1 cellular context compared by ENCODE assay signal in the genomic region with DNA sequence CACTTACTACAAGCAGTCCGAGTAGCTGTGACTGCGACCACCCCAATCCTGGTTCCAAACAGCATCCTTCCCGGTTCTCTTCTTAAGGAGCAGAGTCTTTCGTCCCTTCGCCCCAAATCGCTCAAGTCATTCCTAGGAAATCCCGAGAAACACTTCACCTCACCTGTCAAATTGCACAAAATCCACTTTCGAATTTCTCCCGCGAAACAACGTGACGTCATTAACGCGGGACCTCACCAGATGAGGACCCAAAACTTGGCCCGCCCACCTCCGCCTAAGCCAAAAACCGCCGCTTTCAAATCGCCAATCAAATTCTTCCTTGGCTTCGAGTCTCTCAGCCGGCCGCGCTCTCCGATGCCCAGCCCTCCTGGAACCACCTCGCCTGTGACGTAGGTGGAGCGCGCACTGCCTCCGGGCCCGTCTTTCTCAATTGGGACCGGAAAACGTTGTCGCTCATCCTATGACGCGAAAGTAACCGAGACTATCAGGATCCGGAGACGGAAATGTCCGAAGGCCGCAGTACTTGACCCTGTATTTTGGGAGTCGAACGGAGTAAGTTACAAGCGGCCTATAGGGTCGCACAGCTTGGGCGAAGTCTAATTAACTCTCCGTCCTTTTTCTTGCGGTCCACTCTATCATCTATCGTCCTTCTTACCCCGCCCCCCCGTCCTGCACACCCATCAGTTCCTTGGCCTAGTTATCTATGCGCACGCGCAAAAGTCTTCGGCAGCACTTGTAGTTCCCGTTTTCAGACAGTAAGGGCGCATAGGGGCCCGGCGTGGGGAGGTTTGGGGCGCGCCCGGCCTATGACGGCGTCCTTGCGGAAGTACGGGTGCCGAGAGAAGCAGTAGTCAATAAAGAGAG.
TF ChIP-seq lines count a peak whose summit lies in the region.

TSS of gene LARP7 (plus strand) at position 456 of the 864 bp plus-strand sequence. CDS start 7,527 bp downstream, outside the sequence.
A gene with protein sequence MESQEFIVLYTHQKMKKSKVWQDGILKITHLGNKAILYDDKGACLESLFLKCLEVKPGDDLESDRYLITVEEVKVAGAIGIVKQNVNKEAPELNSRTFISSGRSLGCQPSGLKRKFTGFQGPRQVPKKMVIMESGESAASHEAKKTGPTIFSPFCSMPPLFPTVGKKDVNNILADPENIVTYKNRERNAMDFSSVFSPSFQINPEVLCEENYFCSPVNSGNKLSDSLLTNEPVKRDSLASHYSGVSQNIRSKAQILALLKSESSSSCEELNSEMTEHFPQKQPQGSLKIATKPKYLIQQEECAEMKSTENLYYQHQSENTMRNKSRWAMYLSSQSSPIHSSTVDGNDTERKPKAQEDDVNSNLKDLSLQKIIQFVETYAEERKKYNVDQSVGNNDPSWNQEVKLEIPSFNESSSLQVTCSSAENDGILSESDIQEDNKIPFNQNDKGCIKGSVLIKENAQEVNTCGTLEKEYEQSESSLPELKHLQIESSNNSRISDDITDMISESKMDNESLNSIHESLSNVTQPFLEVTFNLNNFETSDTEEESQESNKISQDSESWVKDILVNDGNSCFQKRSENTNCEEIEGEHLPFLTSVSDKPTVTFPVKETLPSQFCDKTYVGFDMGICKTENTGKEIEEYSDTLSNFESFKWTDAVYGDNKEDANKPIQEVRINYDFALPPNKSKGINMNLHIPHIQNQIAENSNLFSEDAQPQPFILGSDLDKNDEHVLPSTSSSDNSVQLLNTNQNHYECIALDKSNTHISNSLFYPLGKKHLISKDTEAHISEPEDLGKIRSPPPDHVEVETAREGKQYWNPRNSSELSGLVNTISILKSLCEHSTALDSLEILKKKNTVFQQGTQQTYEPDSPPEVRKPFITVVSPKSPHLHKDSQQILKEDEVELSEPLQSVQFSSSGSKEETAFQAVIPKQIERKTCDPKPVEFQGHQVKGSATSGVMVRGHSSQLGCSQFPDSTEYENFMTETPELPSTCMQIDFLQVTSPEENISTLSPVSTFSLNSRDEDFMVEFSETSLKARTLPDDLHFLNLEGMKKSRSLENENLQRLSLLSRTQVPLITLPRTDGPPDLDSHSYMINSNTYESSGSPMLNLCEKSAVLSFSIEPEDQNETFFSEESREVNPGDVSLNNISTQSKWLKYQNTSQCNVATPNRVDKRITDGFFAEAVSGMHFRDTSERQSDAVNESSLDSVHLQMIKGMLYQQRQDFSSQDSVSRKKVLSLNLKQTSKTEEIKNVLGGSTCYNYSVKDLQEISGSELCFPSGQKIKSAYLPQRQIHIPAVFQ (N-terminal part only) (minus strand): TSS at position 222 of the 864 bp plus-strand sequence. CDS start 3,733 bp downstream, outside the sequence.

TF ChIP-seq in HepG2, 621 proteins besides CTCF, POLR2A, EP300 and RAD21 (continued from another document and continues in another):
- TF ChIP-seq MAF1 (CRISPR knock-in tag; IDR thresholded peaks at IDR 0.05; ENCODE audit: borderline replicate concordance) = 0 out of 2 replicates have a peak, but pooled peaks have one; percentile 24
- TF ChIP-seq MED13 (CRISPR knock-in tag; IDR thresholded peaks at IDR 0.05) = peak; percentile 75; the same call in 1 of the 2 replicates
- TF ChIP-seq ATRX (CRISPR knock-in tag; IDR thresholded peaks at IDR 0.05; ENCODE audit: borderline replicate concordance) = no peak
- 0 out of 2 replicates have a peak, but pooled peaks have one; percentile 71 for TF ChIP-seq SRY (CRISPR knock-in tag; IDR thresholded peaks at IDR 0.05)
- peak; percentile 44; the same call in 1 of the 2 replicates for TF ChIP-seq SNAPC2 (CRISPR knock-in tag; IDR thresholded peaks at IDR 0.05)
- TF ChIP-seq FOXA1 (IDR thresholded peaks at IDR 0.05) = no peak
- peak; percentile 89 for TF ChIP-seq FOXA1 (CRISPR knock-in tag; IDR thresholded peaks at IDR 0.05)
- TF ChIP-seq, protein P1, sequence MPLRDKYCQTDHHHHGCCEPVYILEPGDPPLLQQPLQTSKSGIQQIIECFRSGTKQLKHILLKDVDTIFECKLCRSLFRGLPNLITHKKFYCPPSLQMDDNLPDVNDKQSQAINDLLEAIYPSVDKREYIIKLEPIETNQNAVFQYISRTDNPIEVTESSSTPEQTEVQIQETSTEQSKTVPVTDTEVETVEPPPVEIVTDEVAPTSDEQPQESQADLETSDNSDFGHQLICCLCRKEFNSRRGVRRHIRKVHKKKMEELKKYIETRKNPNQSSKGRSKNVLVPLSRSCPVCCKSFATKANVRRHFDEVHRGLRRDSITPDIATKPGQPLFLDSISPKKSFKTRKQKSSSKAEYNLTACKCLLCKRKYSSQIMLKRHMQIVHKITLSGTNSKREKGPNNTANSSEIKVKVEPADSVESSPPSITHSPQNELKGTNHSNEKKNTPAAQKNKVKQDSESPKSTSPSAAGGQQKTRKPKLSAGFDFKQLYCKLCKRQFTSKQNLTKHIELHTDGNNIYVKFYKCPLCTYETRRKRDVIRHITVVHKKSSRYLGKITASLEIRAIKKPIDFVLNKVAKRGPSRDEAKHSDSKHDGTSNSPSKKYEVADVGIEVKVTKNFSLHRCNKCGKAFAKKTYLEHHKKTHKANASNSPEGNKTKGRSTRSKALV (CRISPR knock-in tag; IDR thresholded peaks at IDR 0.05) = peak; percentile 72; the same call in 1 of the 2 replicates
- peak; percentile 81; the same call in 1 of the 2 replicates for TF ChIP-seq CBFB (CRISPR knock-in tag; IDR thresholded peaks at IDR 0.05)
- no peak for TF ChIP-seq RNF2 (conservative IDR thresholded peaks at IDR 0.05; ENCODE audit: low read depth)
- 0 out of 2 replicates have a peak, but pooled peaks have one; percentile 32 for TF ChIP-seq ZNF564 (CRISPR knock-in tag; IDR thresholded peaks at IDR 0.05)
- no peak for TF ChIP-seq ZBTB34 (CRISPR knock-in tag; IDR thresholded peaks at IDR 0.05)
- TF ChIP-seq ZSCAN5A (CRISPR knock-in tag; IDR thresholded peaks at IDR 0.05; ENCODE audit: borderline replicate concordance) = peak; percentile 86; the same call in 1 of the 2 replicates
- TF ChIP-seq AFF4 (CRISPR knock-in tag; IDR thresholded peaks at IDR 0.05) = no peak
- TF ChIP-seq ESRRA (CRISPR knock-in tag; IDR thresholded peaks at IDR 0.05; ENCODE audit: low read depth) = 0 out of 2 replicates have a peak, but pooled peaks have one; percentile 33
- peak; percentile 45; the same call in 1 of the 2 replicates for TF ChIP-seq GFI1 (CRISPR knock-in tag; IDR thresholded peaks at IDR 0.05; ENCODE audit: borderline replicate concordance)
- no peak for TF ChIP-seq ZNF790 (CRISPR knock-in tag; IDR thresholded peaks at IDR 0.05; ENCODE audit: borderline replicate concordance)
- TF ChIP-seq ZNF326 (CRISPR knock-in tag; IDR thresholded peaks at IDR 0.05; ENCODE audit: borderline replicate concordance) = no peak
- peak; percentile 59; the same call in 1 of the 2 replicates for TF ChIP-seq CEBPB (IDR thresholded peaks at IDR 0.05; ENCODE audit: borderline replicate concordance, low read depth, low read length)
- peak; percentile 48; the same call in 1 of the 2 replicates for TF ChIP-seq ZNF441 (CRISPR knock-in tag; IDR thresholded peaks at IDR 0.05; ENCODE audit: borderline replicate concordance)
- peak; percentile 100 for TF ChIP-seq HOXA3 (CRISPR knock-in tag; IDR thresholded peaks at IDR 0.05)
- TF ChIP-seq DR1 (CRISPR knock-in tag; IDR thresholded peaks at IDR 0.05) = peak; percentile 42
- TF ChIP-seq, protein P2, sequence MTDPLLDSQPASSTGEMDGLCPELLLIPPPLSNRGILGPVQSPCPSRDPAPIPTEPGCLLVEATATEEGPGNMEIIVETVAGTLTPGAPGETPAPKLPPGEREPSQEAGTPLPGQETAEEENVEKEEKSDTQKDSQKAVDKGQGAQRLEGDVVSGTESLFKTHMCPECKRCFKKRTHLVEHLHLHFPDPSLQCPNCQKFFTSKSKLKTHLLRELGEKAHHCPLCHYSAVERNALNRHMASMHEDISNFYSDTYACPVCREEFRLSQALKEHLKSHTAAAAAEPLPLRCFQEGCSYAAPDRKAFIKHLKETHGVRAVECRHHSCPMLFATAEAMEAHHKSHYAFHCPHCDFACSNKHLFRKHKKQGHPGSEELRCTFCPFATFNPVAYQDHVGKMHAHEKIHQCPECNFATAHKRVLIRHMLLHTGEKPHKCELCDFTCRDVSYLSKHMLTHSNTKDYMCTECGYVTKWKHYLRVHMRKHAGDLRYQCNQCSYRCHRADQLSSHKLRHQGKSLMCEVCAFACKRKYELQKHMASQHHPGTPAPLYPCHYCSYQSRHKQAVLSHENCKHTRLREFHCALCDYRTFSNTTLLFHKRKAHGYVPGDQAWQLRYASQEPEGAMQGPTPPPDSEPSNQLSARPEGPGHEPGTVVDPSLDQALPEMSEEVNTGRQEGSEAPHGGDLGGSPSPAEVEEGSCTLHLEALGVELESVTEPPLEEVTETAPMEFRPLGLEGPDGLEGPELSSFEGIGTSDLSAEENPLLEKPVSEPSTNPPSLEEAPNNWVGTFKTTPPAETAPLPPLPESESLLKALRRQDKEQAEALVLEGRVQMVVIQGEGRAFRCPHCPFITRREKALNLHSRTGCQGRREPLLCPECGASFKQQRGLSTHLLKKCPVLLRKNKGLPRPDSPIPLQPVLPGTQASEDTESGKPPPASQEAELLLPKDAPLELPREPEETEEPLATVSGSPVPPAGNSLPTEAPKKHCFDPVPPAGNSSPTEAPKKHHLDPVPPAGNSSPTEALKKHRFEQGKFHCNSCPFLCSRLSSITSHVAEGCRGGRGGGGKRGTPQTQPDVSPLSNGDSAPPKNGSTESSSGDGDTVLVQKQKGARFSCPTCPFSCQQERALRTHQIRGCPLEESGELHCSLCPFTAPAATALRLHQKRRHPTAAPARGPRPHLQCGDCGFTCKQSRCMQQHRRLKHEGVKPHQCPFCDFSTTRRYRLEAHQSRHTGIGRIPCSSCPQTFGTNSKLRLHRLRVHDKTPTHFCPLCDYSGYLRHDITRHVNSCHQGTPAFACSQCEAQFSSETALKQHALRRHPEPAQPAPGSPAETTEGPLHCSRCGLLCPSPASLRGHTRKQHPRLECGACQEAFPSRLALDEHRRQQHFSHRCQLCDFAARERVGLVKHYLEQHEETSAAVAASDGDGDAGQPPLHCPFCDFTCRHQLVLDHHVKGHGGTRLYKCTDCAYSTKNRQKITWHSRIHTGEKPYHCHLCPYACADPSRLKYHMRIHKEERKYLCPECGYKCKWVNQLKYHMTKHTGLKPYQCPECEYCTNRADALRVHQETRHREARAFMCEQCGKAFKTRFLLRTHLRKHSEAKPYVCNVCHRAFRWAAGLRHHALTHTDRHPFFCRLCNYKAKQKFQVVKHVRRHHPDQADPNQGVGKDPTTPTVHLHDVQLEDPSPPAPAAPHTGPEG (CRISPR knock-in tag; IDR thresholded peaks at IDR 0.05) = 0 out of 2 replicates have a peak, but pooled peaks have one; percentile 48
- no peak for TF ChIP-seq ZFP36 (IDR thresholded peaks at IDR 0.05; ENCODE audit: borderline replicate concordance, low read depth, low read length, partially characterized antibody)
- TF ChIP-seq ZNF772 (CRISPR knock-in tag; IDR thresholded peaks at IDR 0.05) = 0 out of 2 replicates have a peak, but pooled peaks have one; percentile 57
- TF ChIP-seq MAFK (conservative IDR thresholded peaks at IDR 0.05 in 1 of 2, IDR thresholded peaks at IDR 0.05 in 1 of 2; ENCODE audit: low read length in 2 of 2) = no peak
- TF ChIP-seq PHF5A (CRISPR knock-in tag; IDR thresholded peaks at IDR 0.05; ENCODE audit: low read depth, unreplicated experiment) = no peak
- TF ChIP-seq HIVEP1 (CRISPR knock-in tag; IDR thresholded peaks at IDR 0.05) = peak; percentile 19; the same call in 1 of the 2 replicates
- TF ChIP-seq SP1 (IDR thresholded peaks at IDR 0.05) = no peak
- TF ChIP-seq SP1 (CRISPR knock-in tag; IDR thresholded peaks at IDR 0.05) = peak; percentile 83
- no peak for TF ChIP-seq ZNF260 (CRISPR knock-in tag; IDR thresholded peaks at IDR 0.05; ENCODE audit: borderline replicate concordance, low read depth)
